ENCODE assay signal across 8 cellular contexts in the genomic region with DNA sequence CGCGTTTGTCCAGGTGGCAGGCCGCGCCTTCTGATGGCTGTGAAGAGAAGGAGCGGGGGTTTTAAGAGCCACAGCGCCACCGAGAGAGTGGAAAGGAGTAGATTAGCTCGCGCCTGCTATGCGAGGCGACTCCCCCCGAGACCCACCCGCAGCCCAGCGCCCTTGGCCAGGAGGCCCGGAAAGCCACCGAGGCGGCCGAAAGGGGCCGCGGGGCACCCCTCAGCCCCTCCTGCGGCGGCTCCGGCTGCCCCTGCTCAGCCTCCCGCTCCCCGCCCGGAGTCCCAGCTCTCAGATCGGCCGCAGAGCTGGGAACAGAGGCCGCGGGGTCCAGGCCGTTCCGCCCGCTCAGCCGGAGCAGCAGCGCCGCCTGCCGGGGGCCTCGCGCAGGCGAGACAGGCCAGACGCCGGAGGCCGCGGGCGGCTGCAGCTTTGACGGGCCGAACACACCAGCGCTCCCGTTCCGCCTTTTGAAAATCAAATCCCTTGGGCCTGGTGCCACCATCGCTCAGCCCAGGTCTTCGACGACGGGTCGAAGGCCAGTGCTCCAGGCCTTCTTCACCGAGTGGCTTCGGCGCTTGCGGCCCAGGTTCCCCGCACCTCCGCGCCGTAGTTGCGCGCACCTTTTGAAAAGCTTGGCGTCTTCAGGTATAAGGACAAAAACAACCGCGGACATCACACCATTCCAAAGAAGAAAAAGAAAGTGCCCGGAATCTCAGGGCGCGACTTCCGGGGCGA. TPM values are rescaled to one million over a fixed set of nuclear protein-coding genes. Genes with fewer than 3 reads are reported as not detected.
DNase-seq lines count a peak whose midpoint lies in the region; ATAC-seq, FAIRE-seq and TF ChIP-seq lines count a peak whose summit lies in the region.

No MANE protein-coding gene starts in this region.

- peaks cover 6% of the 10 kb centered on the region for H3K9me3 Mint-ChIP-seq in chondrocyte (ENCODE audit: low read depth)

- FAIRE-seq in GM12891 (lab: Jason Lieb, UNC): peak; percentile 72

- H3K4me3 Mint-ChIP-seq in chondrocyte (ENCODE audit: unreplicated experiment): peak overlapping the region; percentile 69

- H3K4me3 ChIP-seq in HFF-Myc (replicated peaks; ENCODE audit: low read depth, low read length): peak overlapping the region; percentile 21
- peak overlapping the region; percentile 51 for H3K4me3 ChIP-seq in WI38 (ENCODE audit: low read depth, low read length)

- H3K27ac Mint-ChIP-seq in chondrocyte (ENCODE audit: unreplicated experiment): no peak overlapping the region

- peak; percentile 89 for ATAC-seq in left lobe of liver

- DNase-seq in GM12891 (ENCODE audit: insufficient read length, low spot score) (peak; percentile 88), HFF-Myc (ENCODE audit: extremely low read depth, low read depth) (peak; percentile 10), NCI-H1105 (lab: John Stamatoyannopoulos, UW) (peak; percentile 49), chondrocyte (ENCODE audit: low spot score) (no peak), left lobe of liver (ENCODE audit: low spot score) (peak; percentile 87)
- peak; percentile 47 for DNase-seq in stimulated activated CD4-positive, alpha-beta T cell treated with anti-CD3 and anti-CD28 coated beads, Interleukin-2, amount 100 ng/mL, for 4 hours (ENCODE audit: low read depth)
- no peak for DNase-seq in NK-92 treated with Interleukin-12 subunit alpha and Interleukin-12 subunit beta, amount 100 ng/mL, for 24 hours (lab: John Stamatoyannopoulos, UW)

- TF ChIP-seq CTCF in HFF-Myc (IDR thresholded peaks at IDR 0.05; ENCODE audit: low read depth, low read length, missing control alignments) (peak; percentile 91), WI38 (IDR thresholded peaks at IDR 0.05; ENCODE audit: low read depth, low read length) (peak; percentile 90), chondrocyte (IDR thresholded peaks at IDR 0.05) (peak; percentile 94)

- no peaks in the 10 kb centered on the region for H3K36me3 Mint-ChIP-seq in chondrocyte (ENCODE audit: low read depth)

- H3K27me3 Mint-ChIP-seq in chondrocyte (ENCODE audit: low read depth): peaks cover 65% of the 10 kb centered on the region

- no peak for TF ChIP-seq POLR2A in GM12891 (IDR thresholded peaks at IDR 0.05; ENCODE audit: low read depth, low read length)

- H3K4me1 Mint-ChIP-seq in chondrocyte (ENCODE audit: low read depth): peaks cover 11% of the 10 kb centered on the region

TF ChIP-seq in GM12891, 5 proteins besides CTCF, POLR2A, EP300 and RAD21:
- TF ChIP-seq PAX5 (IDR thresholded peaks at IDR 0.05; ENCODE audit: insufficient read depth, low read length, severe bottlenecking): peak; percentile 31
- no peak for TF ChIP-seq POLR2AphosphoS5 (IDR thresholded peaks at IDR 0.05; ENCODE audit: low read depth, low read length)
TF ChIP-seq in GM12891: peak in this region for 1.

RNA-seq across cellular contexts. Expression of gene CDX2, which starts 15.3 kb away (rescaled TPM):
- polyA plus RNA-seq in GM12891 (2012; ENCODE audit: low read depth, missing spikeins): not detected
- not detected in 3 replicates for total RNA-seq in chondrocyte
- not detected for total RNA-seq in left lobe of liver

RNA-seq across cellular contexts. Expression of gene PDX1, which starts 34.0 kb away (rescaled TPM):
- not detected for polyA plus RNA-seq in GM12891 (2012; ENCODE audit: low read depth, missing spikeins)
- total RNA-seq in chondrocyte: not detected in 3 replicates
- 0.70 TPM for total RNA-seq in left lobe of liver

RNA-seq across cellular contexts. Expression of gene URAD, which starts 34.7 kb away (rescaled TPM):
- not detected for polyA plus RNA-seq in GM12891 (2012; ENCODE audit: low read depth, missing spikeins)
- total RNA-seq in chondrocyte: not detected in 3 replicates
- total RNA-seq in left lobe of liver: not detected

Comparison
In these comparisons a context has a peak if more than half of its experiments do, and no peak if none do; other contexts are left out.
1. DNase-seq: peak in GM12891 (single experiment), HFF-Myc (single experiment), NCI-H1105 (single experiment), left lobe of liver (single experiment) and stimulated activated CD4-positive, alpha-beta T cell treated with anti-CD3 and anti-CD28 coated beads, Interleukin-2, amount 100 ng/mL, for 4 hours (single experiment); none in chondrocyte (single experiment) and NK-92 treated with Interleukin-12 subunit alpha and Interleukin-12 subunit beta, amount 100 ng/mL, for 24 hours (single experiment).
2. Peak in every context shown above with its lines, with median percentiles within 50 percentile points of each other: CTCF ChIP-seq.